ENCODE assay signal across 8 cellular contexts in the genomic region with DNA sequence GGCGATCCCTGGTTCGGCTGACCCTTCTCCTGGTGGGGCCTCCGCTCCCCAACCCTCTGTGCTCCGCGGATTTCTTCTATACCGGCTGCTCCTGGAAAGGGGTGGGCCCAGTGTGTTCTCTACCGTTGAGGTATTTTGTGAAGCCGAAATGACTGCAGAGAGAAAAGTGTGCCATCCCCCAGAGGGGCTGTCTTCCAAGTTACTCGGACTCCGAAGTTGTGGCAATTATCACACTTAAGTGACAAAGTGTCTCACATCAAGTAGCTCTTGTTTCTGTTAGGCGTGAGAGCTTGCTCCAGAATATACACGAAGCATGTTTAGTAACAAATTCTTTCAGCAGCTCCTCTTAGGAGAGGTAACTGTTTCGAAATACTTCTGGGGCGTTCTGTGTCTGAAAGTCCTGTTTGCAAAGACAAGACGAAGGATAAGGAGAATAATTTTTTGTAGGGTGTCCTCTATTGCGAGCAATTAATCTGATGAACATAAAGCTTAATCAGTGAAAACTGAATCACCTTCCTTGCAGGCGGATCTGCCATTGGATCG. TPM values are rescaled to one million over a fixed set of nuclear protein-coding genes. Genes with fewer than 3 reads are reported as not detected.
DNase-seq lines count a peak whose midpoint lies in the region; ATAC-seq and TF ChIP-seq lines count a peak whose summit lies in the region.

No MANE protein-coding gene starts in this region.

- intact Hi-C loops in gastrocnemius medialis (cut with DNase I; ENCODE audit: low total_unique reads), result loop anchor here (1.0 to 10.0 kb wide), 7 partner anchors 38 to 1353 kb away; a partner anchor contains a TSS

- no peaks in the 10 kb centered on the region for H3K9me3 ChIP-seq in T-helper 17 cell (ENCODE audit: control insufficient read depth, low read length, poor library complexity, severe bottlenecking)
- H3K9me3 ChIP-seq in gastrocnemius medialis, result no peaks in the 10 kb centered on the region

- DNase-seq in T-helper 17 cell (no peak), fibroblast of the aortic adventitia (ENCODE audit: low read depth) (peak; percentile 7), gastrocnemius medialis (no peak), NCI-H128 (lab: John Stamatoyannopoulos, UW; ENCODE audit: unreplicated experiment) (no peak)

- in situ Hi-C loops in gastrocnemius medialis (cut with MboI; ENCODE audit: low sequenced_read_pairs in 4 of 4), result no loop called here

- peaks cover 7% of the 10 kb centered on the region for H3K36me3 Mint-ChIP-seq in T-helper 17 cell (ENCODE audit: low read depth)

- peak overlapping the region; percentile 99 for H3K27ac Mint-ChIP-seq in T-helper 17 cell

- peaks cover 41 to 50% of the 10 kb centered on the region in 2 donors for H3K4me1 ChIP-seq in gastrocnemius medialis

- no peaks in the 10 kb centered on the region for H3K27me3 Mint-ChIP-seq in T-helper 17 cell

- TF ChIP-seq POLR2A in gastrocnemius medialis (IDR thresholded peaks at IDR 0.05), result no peak

- TF ChIP-seq CTCF in fibroblast of the aortic adventitia (IDR thresholded peaks at IDR 0.05; ENCODE audit: insufficient read depth, low read length) (no peak), gastrocnemius medialis (IDR thresholded peaks at IDR 0.05 in 4 of 5, conservative IDR thresholded peaks at IDR 0.05 in 1 of 5) (no peak)

- H3K4me1 Mint-ChIP-seq in T-helper 17 cell, result peaks cover 26% of the 10 kb centered on the region

- no peaks in the 10 kb centered on the region for H3K36me3 ChIP-seq in gastrocnemius medialis

- H3K4me3 Mint-ChIP-seq in T-helper 17 cell, result peak overlapping the region; percentile 97

- peak overlapping the region; percentile 99 for H3K4me3 ChIP-seq in fibroblast of the aortic adventitia (ENCODE audit: low read depth, low read length)
- peak overlapping the region; percentile 79 to 98 (median 90) for H3K4me3 ChIP-seq in gastrocnemius medialis

- peak; percentile 6 for ATAC-seq in GM21515 (IDR thresholded peaks at IDR 0.05; ENCODE audit: unreplicated experiment)
- ATAC-seq in T-helper 17 cell, result peak; percentile 1
- ATAC-seq in gastrocnemius medialis, result no peak
- ATAC-seq in HG03097 (IDR thresholded peaks at IDR 0.05; ENCODE audit: low FRiP score, unreplicated experiment), result no peak
- no peak for ATAC-seq in HG02759 (IDR thresholded peaks at IDR 0.05; ENCODE audit: unreplicated experiment)
- no peak for ATAC-seq in HG02571 (IDR thresholded peaks at IDR 0.05; ENCODE audit: unreplicated experiment)

- peak overlapping the region; percentile 96 to 99 (median 98) for H3K27ac ChIP-seq in gastrocnemius medialis

- no peaks in the 10 kb centered on the region for H3K27me3 ChIP-seq in gastrocnemius medialis

RNA-seq across cellular contexts. Expression of a gene that starts 0.4 kb away (rescaled TPM):
- 10 to 100 TPM; 13.8 to 16.0 TPM for total RNA-seq in T-helper 17 cell
- 10.4 and 17.4 TPM in 2 replicates for total RNA-seq in fibroblast of the aortic adventitia (ENCODE audit: low replicate concordance)
- 10 to 100 TPM in 1 of 4 donors, 1 to 10 TPM in 3; 3.6 to 12.4 (median 7.4) TPM for total RNA-seq in gastrocnemius medialis

RNA-seq across cellular contexts. Expression of a gene that starts 0.9 kb away (rescaled TPM):
- 100 to 1,000 TPM; 114 to 117 TPM for total RNA-seq in T-helper 17 cell
- 154 and 514 TPM in 2 replicates for total RNA-seq in fibroblast of the aortic adventitia (ENCODE audit: low replicate concordance)
- total RNA-seq in gastrocnemius medialis, result 100 to 1,000 TPM; 122 to 265 (median 197) TPM

RNA-seq across cellular contexts. Expression of a gene that starts 4.5 kb away (rescaled TPM):
- not detected for total RNA-seq in T-helper 17 cell
- total RNA-seq in fibroblast of the aortic adventitia (ENCODE audit: low replicate concordance), result not detected in 2 replicates
- not detected for total RNA-seq in gastrocnemius medialis

RNA-seq across cellular contexts. Expression of a gene that starts 38.2 kb away (rescaled TPM):
- total RNA-seq in T-helper 17 cell (1 to 10 TPM; 6.9 to 9.0 TPM), fibroblast of the aortic adventitia (ENCODE audit: low replicate concordance) (8.6 and 25.8 TPM in 2 replicates), gastrocnemius medialis (10 to 100 TPM in 1 of 4 donors, 1 to 10 TPM in 3; 2.6 to 12.2 (median 3.8) TPM)

Comparison
In these comparisons a context has a peak if more than half of its experiments do, and no peak if none do; other contexts are left out.
1. ATAC-seq: peak in GM21515 (single experiment) and T-helper 17 cell (single experiment); none in gastrocnemius medialis (0 of 2), HG03097 (single experiment), HG02759 (single experiment) and HG02571 (single experiment).